Comparison of ENCODE assay signal across 24 cellular contexts in the genomic region with DNA sequence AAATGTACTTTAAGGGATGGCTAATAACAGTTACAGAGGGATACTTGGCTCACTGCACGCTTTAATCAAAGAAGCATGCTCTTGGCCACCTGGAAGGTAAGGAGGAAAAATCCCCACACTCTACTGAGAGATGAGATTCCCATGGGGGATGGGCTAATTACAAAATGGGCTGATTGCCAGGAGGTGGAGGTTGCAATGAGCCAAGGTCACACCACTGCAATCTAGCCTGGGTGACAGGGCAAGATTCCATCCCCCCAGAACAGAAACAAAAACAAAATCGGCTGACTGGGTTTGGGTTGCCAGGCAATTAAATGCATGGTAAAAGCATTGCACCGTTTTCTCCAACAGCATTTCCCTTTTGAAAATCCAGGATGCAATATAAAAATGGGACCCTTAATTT.
"Had no signal": no experiment of that assay in that cellular context is flagged by ENCODE, and none has a peak within 500 bp of the region (broad histone marks: within the 10 kb centered on the region; RNA-seq: fewer than 3 reads in every experiment).

No MANE protein-coding gene starts in this region.

- H3K27ac ChIP-seq: ascending aorta, coronary artery, gastrocnemius medialis, tibial nerve, uterus, VCaP had no signal

- ATAC-seq: esophagus mucosa; gastrocnemius medialis; stimulated activated naive CD8-positive, alpha-beta T cell treated with anti-CD3 and anti-CD28 coated beads, Interleukin-15, Interleukin-2, amounts not matched to agents 100 U/mL and 50 U/mL, for 24 hours had no signal

- H3K27me3 Mint-ChIP-seq: activated naive CD4-positive, alpha-beta T cell treated with anti-CD3 and anti-CD28 coated beads, Interleukin-2, amount 10 ng/mL, durations not matched to agents 7 days and 5 days had no signal

- H3K36me3 ChIP-seq: ascending aorta, gastrocnemius medialis, tibial nerve, uterus had no signal

- H3K27me3 ChIP-seq: ascending aorta, gastrocnemius medialis, tibial nerve, uterus had no signal

- H3K9me3 ChIP-seq: ascending aorta, gastrocnemius medialis, uterus had no signal

- H3K4me3 ChIP-seq: ascending aorta, coronary artery, gastrocnemius medialis, lung, tibial nerve, uterus had no signal

- H3K4me1 Mint-ChIP-seq: mesothelial cell of epicardium, nephron progenitor cell had no signal

- H3K4me3 Mint-ChIP-seq: activated naive CD4-positive, alpha-beta T cell treated with anti-CD3 and anti-CD28 coated beads, Interleukin-2, amount 10 ng/mL, durations not matched to agents 7 days and 5 days; mesothelial cell of epicardium; nephron progenitor cell; T-helper 1 cell treated with Interleukin-12 subunit alpha and Interleukin-12 subunit beta and Interleukin-4 antibody, amounts not matched to agents 30 μg/mL and 1 μg/mL, for 36 hours had no signal

- H3K4me1 ChIP-seq: uterus had no signal

- H3K27ac Mint-ChIP-seq: activated naive CD4-positive, alpha-beta T cell treated with anti-CD3 and anti-CD28 coated beads, Interleukin-2, amount 10 ng/mL, durations not matched to agents 7 days and 5 days; mesothelial cell of epicardium; nephron progenitor cell; T-helper 1 cell treated with Interleukin-12 subunit alpha and Interleukin-12 subunit beta and Interleukin-4 antibody, amounts not matched to agents 30 μg/mL and 1 μg/mL, for 36 hours had no signal

- DNase-seq: activated CD4-positive, alpha-beta T cell treated with anti-CD3 and anti-CD28 coated beads for 1 hour; activated CD8-positive, alpha-beta memory T cell treated with anti-CD3 and anti-CD28 coated beads for 24 hours; activated CD8-positive, alpha-beta memory T cell treated with anti-CD3 and anti-CD28 coated beads, Interleukin-2, amount 50 U/mL, for 48 hours; activated effector memory CD4-positive, alpha-beta T cell treated with Interleukin-2 at 50 U/mL for 16 hours; activated naive CD4-positive, alpha-beta T cell treated with anti-CD3 and anti-CD28 coated beads, Interleukin-2, amount 10 ng/mL, durations not matched to agents 7 days and 5 days; activated T-cell treated with anti-CD3 and anti-CD28 coated beads, Interleukin-2, amount 50 U/mL, for 48 hours; gastrocnemius medialis; immature natural killer cell; kidney glomerular epithelial cell; nephron progenitor cell; occipital lobe; posterior cingulate gyrus; stimulated activated CD4-positive, alpha-beta T cell treated with anti-CD3 and anti-CD28 coated beads, Interleukin-2, amount 100 ng/mL, for 24 hours; stimulated activated naive CD8-positive, alpha-beta T cell treated with anti-CD3 and anti-CD28 coated beads, Interleukin-15, Interleukin-2, amounts not matched to agents 100 U/mL and 50 U/mL, for 24 hours; substantia nigra; uterus had no signal
